ENCODE assay signal across 7 cellular contexts in genomic region chr5:68252678-68253520, GRCh38. TPM values are rescaled to one million over a fixed set of nuclear protein-coding genes. Genes with fewer than 3 reads are reported as not detected.
DNase-seq lines count a peak whose midpoint lies in the region; ATAC-seq and TF ChIP-seq lines count a peak whose summit lies in the region.

No MANE protein-coding gene starts in this region.

- RAD21 ChIA-PET in HCT116 (lab: Charles Lee; ENCODE audit: low non-redundant PET in 1 of 2, low total read pairs in 2 of 2, uncharacterized antibody in 2 of 2, unreplicated experiment in 2 of 2), result interaction anchor here (1.1 to 1.3 kb wide), 3 partner anchors 1007 to 1086 kb away, joined by 3 to 7 read pairs (median 4); no protein-coding TSS in a partner anchor

- H3K9me2 ChIP-seq in HCT116 (ENCODE audit: insufficient read depth), result no peaks in the 10 kb centered on the region

- H3K4me1 ChIP-seq in HCT116 (ENCODE audit: control insufficient read depth in 1 of 2, insufficient read depth in 2 of 2, low read length in 2 of 2), result no peaks in the 10 kb centered on the region

- TF ChIP-seq POLR2A in HCT116 (IDR thresholded peaks at IDR 0.05; ENCODE audit: borderline replicate concordance, extremely low read depth, insufficient read depth, insufficient read length), result no peak

- H3K27ac Mint-ChIP-seq in activated CD4-positive, alpha-beta T cell treated with anti-CD3 and anti-CD28 coated beads, Interleukin-2, amount 10 ng/mL, durations not matched to agents 24 days and 14 days, result no peak overlapping the region

- intact Hi-C loops in HCT116 (cut with micrococcal nuclease), result loop anchor here (1.0 to 2.0 kb wide), 3 partner anchors 760 to 1096 kb away; no protein-coding TSS in a partner anchor
- intact Hi-C loops in activated CD4-positive, alpha-beta T cell treated with anti-CD3 and anti-CD28 coated beads, Interleukin-2, amount 10 ng/mL, durations not matched to agents 24 days and 14 days (cut with micrococcal nuclease), result loop anchor here (1.0 to 10.0 kb wide), 5 partner anchors 14 to 1086 kb away; partner anchors contain the start of gene PIK3R1

- H4K20me1 ChIP-seq in HCT116 (ENCODE audit: insufficient read depth), result no peaks in the 10 kb centered on the region

- H3K4me2 ChIP-seq in HCT116 (ENCODE audit: low read length), result no peak overlapping the region

- no peaks in the 10 kb centered on the region for H3K27me3 Mint-ChIP-seq in activated CD4-positive, alpha-beta T cell treated with anti-CD3 and anti-CD28 coated beads, Interleukin-2, amount 10 ng/mL, durations not matched to agents 24 days and 14 days

- POLR2A ChIA-PET in HCT116 (lab: Charles Lee), result interaction anchor here (1.3 kb wide), 1 partner anchor 1007 kb away, joined by 3 read pairs; no protein-coding TSS in a partner anchor

- no peaks in the 10 kb centered on the region for H3K79me2 ChIP-seq in HCT116 (ENCODE audit: insufficient read depth, low read length)

- H2AFZ ChIP-seq in HCT116 (ENCODE audit: low read depth, low read length, poor library complexity, severe bottlenecking), result no peak overlapping the region

- CTCF ChIA-PET in HCT116 (lab: Charles Lee), result interaction anchor here (0.6 to 2.9 kb wide), 16 partner anchors 9 to 1096 kb away, joined by 3 to 47 read pairs (median 4); no protein-coding TSS in a partner anchor

- H3K4me3 ChIP-seq in HCT116 (replicated peaks in 1 of 2; ENCODE audit: low read depth in 1 of 2, low read length in 2 of 2), result no peak overlapping the region

- no peak overlapping the region for H3K9ac ChIP-seq in HCT116 (ENCODE audit: low read length)

- peak; percentile 56 to 85 (median 84); a peak in 5 of 6 replicates for TF ChIP-seq CTCF in HCT116 (IDR thresholded peaks at IDR 0.05 in 2 of 3, conservative IDR thresholded peaks at IDR 0.05 in 1 of 3; ENCODE audit: borderline replicate concordance in 1 of 3, insufficient read depth in 1 of 3, low read depth in 2 of 3, low read length in 2 of 3)

- H3K36me3 ChIP-seq in HCT116 (ENCODE audit: control insufficient read depth in 1 of 2, insufficient read depth in 2 of 2, low read length in 2 of 2), result no peaks in the 10 kb centered on the region

- H3K4me1 Mint-ChIP-seq in activated CD4-positive, alpha-beta T cell treated with anti-CD3 and anti-CD28 coated beads, Interleukin-2, amount 10 ng/mL, durations not matched to agents 24 days and 14 days, result peaks cover 61% of the 10 kb centered on the region

- H3K27ac ChIP-seq in HCT116 (ENCODE audit: low read depth, low read length) (no peak overlapping the region), epithelial cell of prostate (peak overlapping the region; percentile 52)

- H3K27me3 ChIP-seq in HCT116 (ENCODE audit: insufficient read depth, low read length), result no peaks in the 10 kb centered on the region

- no peaks in the 10 kb centered on the region for H3K9me3 Mint-ChIP-seq in activated CD4-positive, alpha-beta T cell treated with anti-CD3 and anti-CD28 coated beads, Interleukin-2, amount 10 ng/mL, durations not matched to agents 24 days and 14 days

- peak; percentile 94 for ATAC-seq in HCT116

- BruUV-seq in HCT116 (replicated peaks; lab: Mats Ljungman, UMichigan), result no TSS peak

- TF ChIP-seq RAD21 in HCT116 (IDR thresholded peaks at IDR 0.05; ENCODE audit: low read depth), result peak; percentile 90

- DNase-seq in GM03348 (ENCODE audit: low spot score), result peak; percentile 75
- peak; percentile 46 for DNase-seq in HCT116 (ENCODE audit: low read depth, low spot score)
- DNase-seq in NCI-H2029 treated with DMSO at 0.1 percent for 48 hours (lab: John Stamatoyannopoulos, UW), result peak; percentile 41
- peak; percentile 81 for DNase-seq in activated CD4-positive, alpha-beta T cell treated with anti-CD3 and anti-CD28 coated beads, Interleukin-2, amount 10 ng/mL, durations not matched to agents 24 days and 14 days
- DNase-seq in epithelial cell of prostate (ENCODE audit: low read depth, low spot score), result no peak
- peak; percentile 47 for DNase-seq in mucosa of gallbladder (ENCODE audit: low spot score)
- peak; percentile 91 for DNase-seq in superior temporal gyrus (ENCODE audit: extremely low spot score)

- no peaks in the 10 kb centered on the region for H3K9me3 ChIP-seq in HCT116 (ENCODE audit: control insufficient read depth in 1 of 2, insufficient read depth in 1 of 2, low read depth in 1 of 2, low read length in 2 of 2)

- no peak overlapping the region for H3K4me3 Mint-ChIP-seq in activated CD4-positive, alpha-beta T cell treated with anti-CD3 and anti-CD28 coated beads, Interleukin-2, amount 10 ng/mL, durations not matched to agents 24 days and 14 days

- peaks cover 4% of the 10 kb centered on the region for H3K36me3 Mint-ChIP-seq in activated CD4-positive, alpha-beta T cell treated with anti-CD3 and anti-CD28 coated beads, Interleukin-2, amount 10 ng/mL, durations not matched to agents 24 days and 14 days (ENCODE audit: low read depth)

TF ChIP-seq in HCT116, 20 proteins besides CTCF, POLR2A, EP300 and RAD21:
- TF ChIP-seq SRF (IDR thresholded peaks at IDR 0.05; ENCODE audit: low read depth) (no peak), EGR1 (IDR thresholded peaks at IDR 0.05; ENCODE audit: low read depth) (no peak), CBX3 (IDR thresholded peaks at IDR 0.05; ENCODE audit: low read depth) (no peak), FOSL1 (IDR thresholded peaks at IDR 0.05; ENCODE audit: low read depth) (no peak), CEBPB (IDR thresholded peaks at IDR 0.05; ENCODE audit: low read depth) (no peak), JUND (IDR thresholded peaks at IDR 0.05) (no peak), EZH2phosphoT487 (IDR thresholded peaks at IDR 0.05; ENCODE audit: borderline replicate concordance) (no peak), ZFX (IDR thresholded peaks at IDR 0.05) (no peak), SIN3A (IDR thresholded peaks at IDR 0.05; ENCODE audit: low read depth) (no peak), ZBTB33 (IDR thresholded peaks at IDR 0.05; ENCODE audit: extremely low read depth, insufficient replicate concordance, low read length) (no peak), ELF1 (IDR thresholded peaks at IDR 0.05; ENCODE audit: borderline replicate concordance, low read depth) (no peak), EZH2 (IDR thresholded peaks at IDR 0.05) (no peak)
- TF ChIP-seq, protein P1, sequence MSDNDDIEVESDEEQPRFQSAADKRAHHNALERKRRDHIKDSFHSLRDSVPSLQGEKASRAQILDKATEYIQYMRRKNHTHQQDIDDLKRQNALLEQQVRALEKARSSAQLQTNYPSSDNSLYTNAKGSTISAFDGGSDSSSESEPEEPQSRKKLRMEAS (IDR thresholded peaks at IDR 0.05), result no peak
- TF ChIP-seq, protein P2, sequence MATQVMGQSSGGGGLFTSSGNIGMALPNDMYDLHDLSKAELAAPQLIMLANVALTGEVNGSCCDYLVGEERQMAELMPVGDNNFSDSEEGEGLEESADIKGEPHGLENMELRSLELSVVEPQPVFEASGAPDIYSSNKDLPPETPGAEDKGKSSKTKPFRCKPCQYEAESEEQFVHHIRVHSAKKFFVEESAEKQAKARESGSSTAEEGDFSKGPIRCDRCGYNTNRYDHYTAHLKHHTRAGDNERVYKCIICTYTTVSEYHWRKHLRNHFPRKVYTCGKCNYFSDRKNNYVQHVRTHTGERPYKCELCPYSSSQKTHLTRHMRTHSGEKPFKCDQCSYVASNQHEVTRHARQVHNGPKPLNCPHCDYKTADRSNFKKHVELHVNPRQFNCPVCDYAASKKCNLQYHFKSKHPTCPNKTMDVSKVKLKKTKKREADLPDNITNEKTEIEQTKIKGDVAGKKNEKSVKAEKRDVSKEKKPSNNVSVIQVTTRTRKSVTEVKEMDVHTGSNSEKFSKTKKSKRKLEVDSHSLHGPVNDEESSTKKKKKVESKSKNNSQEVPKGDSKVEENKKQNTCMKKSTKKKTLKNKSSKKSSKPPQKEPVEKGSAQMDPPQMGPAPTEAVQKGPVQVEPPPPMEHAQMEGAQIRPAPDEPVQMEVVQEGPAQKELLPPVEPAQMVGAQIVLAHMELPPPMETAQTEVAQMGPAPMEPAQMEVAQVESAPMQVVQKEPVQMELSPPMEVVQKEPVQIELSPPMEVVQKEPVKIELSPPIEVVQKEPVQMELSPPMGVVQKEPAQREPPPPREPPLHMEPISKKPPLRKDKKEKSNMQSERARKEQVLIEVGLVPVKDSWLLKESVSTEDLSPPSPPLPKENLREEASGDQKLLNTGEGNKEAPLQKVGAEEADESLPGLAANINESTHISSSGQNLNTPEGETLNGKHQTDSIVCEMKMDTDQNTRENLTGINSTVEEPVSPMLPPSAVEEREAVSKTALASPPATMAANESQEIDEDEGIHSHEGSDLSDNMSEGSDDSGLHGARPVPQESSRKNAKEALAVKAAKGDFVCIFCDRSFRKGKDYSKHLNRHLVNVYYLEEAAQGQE (IDR thresholded peaks at IDR 0.05; ENCODE audit: low read depth), result no peak
- TF ChIP-seq, protein P3, sequence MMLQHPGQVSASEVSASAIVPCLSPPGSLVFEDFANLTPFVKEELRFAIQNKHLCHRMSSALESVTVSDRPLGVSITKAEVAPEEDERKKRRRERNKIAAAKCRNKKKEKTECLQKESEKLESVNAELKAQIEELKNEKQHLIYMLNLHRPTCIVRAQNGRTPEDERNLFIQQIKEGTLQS (IDR thresholded peaks at IDR 0.05), result no peak

RNA-seq across cellular contexts. Expression of gene PIK3R1, which starts 37.3 kb away (rescaled TPM):
- 7.2 TPM for total RNA-seq in HCT116 (2021; ENCODE audit: unreplicated experiment)
- polyA plus RNA-seq in HCT116 (2012), result 3.1 and 3.9 TPM in 2 replicates
- 35.2 and 38.6 TPM in 2 replicates for total RNA-seq in activated CD4-positive, alpha-beta T cell treated with anti-CD3 and anti-CD28 coated beads, Interleukin-2, amount 10 ng/mL, durations not matched to agents 24 days and 14 days
- total RNA-seq in mucosa of gallbladder, result 125 TPM
